Comparison of ENCODE assay signal across 8 cellular contexts in the genomic region with DNA sequence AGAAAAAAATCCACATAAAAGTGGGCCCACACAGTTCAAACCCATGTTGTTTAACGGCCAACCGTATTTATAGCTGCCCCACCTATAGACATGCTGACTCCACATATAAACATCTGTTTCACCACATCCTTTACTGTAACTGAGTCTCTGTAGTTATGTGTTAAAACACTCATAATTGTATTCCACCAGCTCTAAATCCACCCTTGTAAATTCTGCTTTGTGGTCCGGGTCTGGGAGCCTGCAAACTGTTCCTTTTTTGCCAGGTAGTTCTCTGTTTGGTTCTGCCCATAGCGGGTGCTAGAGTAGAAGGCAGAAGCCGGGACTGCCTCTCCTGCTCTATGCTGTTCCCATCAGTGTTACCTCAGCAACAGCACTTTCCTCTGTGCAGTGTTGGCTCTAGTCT. TPM values are rescaled to one million over a fixed set of nuclear protein-coding genes. Genes with fewer than 3 reads are reported as not detected.
DNase-seq lines count a peak whose midpoint lies in the region; ATAC-seq and TF ChIP-seq lines count a peak whose summit lies in the region.

No MANE protein-coding gene starts in this region.

- H3K27me3 Mint-ChIP-seq in neural progenitor cell (ENCODE audit: insufficient read depth, low read depth), result peaks cover 2% of the 10 kb centered on the region

- H3K9me3 Mint-ChIP-seq in neural progenitor cell, result no peaks in the 10 kb centered on the region

- no peaks in the 10 kb centered on the region for H3K27me3 ChIP-seq in neural progenitor cell

- H3K79me2 ChIP-seq in neural progenitor cell (ENCODE audit: low read depth), result no peaks in the 10 kb centered on the region

- no peaks in the 10 kb centered on the region for H4K20me1 ChIP-seq in neural progenitor cell (ENCODE audit: low read depth)

- no peak overlapping the region for H3K4me3 ChIP-seq in fibroblast of villous mesenchyme (ENCODE audit: low read depth, low read length)
- no peak overlapping the region for H3K4me3 ChIP-seq in neural progenitor cell

- H3K36me3 ChIP-seq in neural progenitor cell, result no peaks in the 10 kb centered on the region

- H3F3A ChIP-seq in neural progenitor cell (ENCODE audit: low read depth), result no peaks in the 10 kb centered on the region

- DNase-seq in fibroblast of villous mesenchyme (ENCODE audit: low read depth), result peak; percentile 68
- DNase-seq in neural progenitor cell (ENCODE audit: low spot score), result no peak
- DNase-seq in NCI-H187 (lab: John Stamatoyannopoulos, UW), result no peak
- no peak for DNase-seq in hypothalamus (lab: John Stamatoyannopoulos, UW)

- ATAC-seq in GM18502 (IDR thresholded peaks at IDR 0.05; ENCODE audit: poor library complexity, unreplicated experiment) (peak; percentile 82), GM21528 (IDR thresholded peaks at IDR 0.05; ENCODE audit: low FRiP score, unreplicated experiment) (peak; percentile 73), HG03469 (IDR thresholded peaks at IDR 0.05; ENCODE audit: unreplicated experiment) (peak; percentile 72), GM19328 (IDR thresholded peaks at IDR 0.05; ENCODE audit: unreplicated experiment) (no peak)

- no peak overlapping the region for H2AFZ ChIP-seq in neural progenitor cell (replicated peaks)

- H3K27ac Mint-ChIP-seq in neural progenitor cell, result no peak overlapping the region

- H3K9ac ChIP-seq in neural progenitor cell, result no peak overlapping the region

- H3K4me2 ChIP-seq in neural progenitor cell, result no peak overlapping the region

- H3K36me3 Mint-ChIP-seq in neural progenitor cell, result no peaks in the 10 kb centered on the region

- H3K4me3 Mint-ChIP-seq in neural progenitor cell, result no peak overlapping the region

- H3K9me3 ChIP-seq in neural progenitor cell (ENCODE audit: low read depth), result no peaks in the 10 kb centered on the region

- H3K27ac ChIP-seq in neural progenitor cell, result no peak overlapping the region

- H3K4me1 Mint-ChIP-seq in neural progenitor cell, result no peaks in the 10 kb centered on the region

- H3K4me1 ChIP-seq in neural progenitor cell, result no peaks in the 10 kb centered on the region

- TF ChIP-seq CTCF in fibroblast of villous mesenchyme (IDR thresholded peaks at IDR 0.05; ENCODE audit: insufficient read depth, low read depth, low read length) (no peak), neural progenitor cell (IDR thresholded peaks at IDR 0.05) (no peak)

RNA-seq across cellular contexts. Expression of gene FHIP2A, which starts 20.2 kb away (rescaled TPM):
- 35.1 and 38.0 TPM in 2 replicates for total RNA-seq in fibroblast of villous mesenchyme
- 24.1 and 28.2 TPM in 2 replicates for total RNA-seq in neural progenitor cell (ENCODE audit: low replicate concordance)
